Comparison of ENCODE assay signal across 8 cellular contexts in the genomic region with DNA sequence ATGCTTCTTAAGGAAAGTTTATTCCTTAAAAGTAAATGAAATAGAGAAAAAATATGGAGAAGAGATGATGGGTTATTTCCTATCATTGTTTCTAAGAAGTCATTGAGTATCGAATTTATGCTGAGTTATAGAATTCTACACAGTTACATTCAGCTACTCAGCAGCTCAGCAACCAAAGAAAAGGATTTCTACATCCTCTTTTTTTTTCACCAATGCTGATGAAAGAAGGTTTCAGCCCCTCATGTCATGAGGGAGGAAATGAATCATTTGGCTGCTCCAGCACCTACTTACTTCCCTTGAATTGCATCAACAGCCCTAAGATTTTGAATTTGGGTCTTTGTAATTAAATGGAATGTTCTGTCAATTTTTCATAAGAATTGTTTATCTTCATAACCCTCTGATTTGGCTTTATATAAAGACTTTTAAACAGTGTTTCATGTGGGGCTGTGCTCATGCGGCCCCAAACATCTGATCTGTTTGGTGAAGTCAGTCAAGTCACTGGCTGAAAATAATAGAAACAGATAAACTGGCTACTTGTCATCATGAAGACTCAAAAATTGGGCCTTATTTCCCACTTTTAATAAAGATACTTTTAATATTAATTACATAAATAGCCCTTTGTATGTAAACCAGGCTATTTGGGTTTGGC. TPM values are rescaled to one million over a fixed set of nuclear protein-coding genes. Genes with fewer than 3 reads are reported as not detected.
DNase-seq lines count a peak whose midpoint lies in the region; ATAC-seq, FAIRE-seq and TF ChIP-seq lines count a peak whose summit lies in the region.

No MANE protein-coding gene starts in this region.

- H3K9me3 ChIP-seq in Peyer's patch: no peaks in the 10 kb centered on the region

- peak; percentile 87 for DNase-seq in CD1c-positive myeloid dendritic cell (ENCODE audit: extremely low spot score)
- DNase-seq in HPDE6-E6E7 (ENCODE audit: extremely low spot score): peak; percentile 27
- DNase-seq in bronchial epithelial cell (ENCODE audit: low read depth): peak; percentile 86
- DNase-seq in renal cortical epithelial cell (ENCODE audit: low read depth): peak; percentile 73
- no peak for DNase-seq in Peyer's patch
- DNase-seq in T-helper 9 cell: no peak

- FAIRE-seq in bronchial epithelial cell (lab: Jason Lieb, UNC): no peak

- peak; percentile 77 for ATAC-seq in GM21390 (IDR thresholded peaks at IDR 0.05; ENCODE audit: unreplicated experiment)
- no peak for ATAC-seq in GM18520 (IDR thresholded peaks at IDR 0.05; ENCODE audit: unreplicated experiment)

- H3K36me3 ChIP-seq in bronchial epithelial cell (ENCODE audit: control insufficient read depth, insufficient read depth, low read length): no peaks in the 10 kb centered on the region
- no peaks in the 10 kb centered on the region for H3K36me3 ChIP-seq in Peyer's patch

- no peak for TF ChIP-seq CTCF in bronchial epithelial cell (IDR thresholded peaks at IDR 0.05; ENCODE audit: insufficient read depth, low read length, severe bottlenecking)
- no peak for TF ChIP-seq CTCF in Peyer's patch (IDR thresholded peaks at IDR 0.05)

- H3K4me3 ChIP-seq in bronchial epithelial cell (ENCODE audit: low read depth, low read length) (no peak overlapping the region), Peyer's patch (no peak overlapping the region)

- TF ChIP-seq POLR2A in Peyer's patch (IDR thresholded peaks at IDR 0.05): no peak

- no peak overlapping the region for H3K27ac ChIP-seq in Peyer's patch

- H3K27me3 ChIP-seq in bronchial epithelial cell (ENCODE audit: control insufficient read depth, insufficient read depth, low read length): no peaks in the 10 kb centered on the region
- H3K27me3 ChIP-seq in Peyer's patch: no peaks in the 10 kb centered on the region

- no peaks in the 10 kb centered on the region for H3K4me1 ChIP-seq in Peyer's patch

RNA-seq across cellular contexts. Expression of gene SNX2, which starts 18.5 kb away (rescaled TPM):
- total RNA-seq in bronchial epithelial cell (48.4 and 62.7 TPM in 2 replicates), renal cortical epithelial cell (84.2 and 101 TPM in 2 replicates), Peyer's patch (10 to 100 TPM; 46.1 to 97.4 (median 52.8) TPM)

Comparison
In these comparisons a context has a peak if more than half of its experiments do, and no peak if none do; other contexts are left out.
1. DNase-seq: peak in CD1c-positive myeloid dendritic cell (single experiment), HPDE6-E6E7 (single experiment), bronchial epithelial cell (single experiment) and renal cortical epithelial cell (single experiment); none in Peyer's patch (0 of 3) and T-helper 9 cell (single experiment).